ENCODE assay signal across 8 cellular contexts in the genomic region with DNA sequence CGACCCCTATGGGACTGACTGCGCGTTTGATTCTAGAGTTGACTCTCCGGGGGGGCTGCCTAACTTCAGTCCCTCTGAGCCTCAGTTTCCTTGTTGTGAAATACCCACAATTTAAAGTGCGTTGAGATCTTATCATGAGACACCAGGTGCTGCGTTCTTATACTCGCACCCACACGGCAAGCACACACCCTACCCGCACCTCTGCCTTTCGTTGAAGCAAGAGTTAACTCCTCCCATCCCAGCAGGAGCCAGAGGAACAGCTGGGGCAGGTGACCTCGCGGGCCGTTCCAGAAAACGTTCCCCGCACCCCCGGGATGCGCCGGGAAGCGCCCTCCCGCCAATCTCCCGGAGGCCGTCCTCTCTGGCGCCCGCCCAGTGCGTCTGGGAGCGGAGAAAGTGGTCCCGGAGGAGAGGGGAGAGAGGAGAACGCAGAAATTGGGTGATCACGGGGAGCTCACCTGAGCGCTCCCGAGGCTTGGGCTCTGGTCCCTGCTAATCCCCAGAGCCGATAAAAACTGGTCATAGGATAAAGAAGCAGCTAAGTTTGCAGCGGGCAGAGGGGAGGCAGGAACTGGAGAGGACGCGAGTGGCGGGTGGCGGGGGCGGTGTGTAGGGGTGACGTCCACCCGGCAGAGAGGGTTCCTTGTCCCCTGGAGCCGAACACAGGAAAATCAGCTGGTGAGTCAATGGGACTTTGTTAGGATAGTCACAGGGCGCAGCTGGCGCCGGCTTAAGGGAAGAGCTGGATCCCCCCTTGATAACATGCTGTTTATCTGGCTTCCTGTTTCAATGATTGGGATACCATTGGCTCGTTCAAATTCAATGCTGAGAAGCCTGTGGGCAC. TPM values are rescaled to one million over a fixed set of nuclear protein-coding genes. Genes with fewer than 3 reads are reported as not detected.
A peak's percentile ranks its signal among the peaks of the same experiment; 100 is the strongest.
DNase-seq lines count a peak whose midpoint lies in the region; ATAC-seq and TF ChIP-seq lines count a peak whose summit lies in the region.

No MANE protein-coding gene starts in this region.

- H4K20me1 ChIP-seq in BLaER1 treated with 17β-estradiol and CSF1 and Interleukin-3, amounts not matched to agents 10 nM and 100 nM: peaks cover 0 to 11% (median 0%) of the 10 kb centered on the region in 11 experiments; a peak in 6 of 22 replicates

- H3K4me2 ChIP-seq in BLaER1 treated with 17β-estradiol and CSF1 and Interleukin-3, amounts not matched to agents 10 nM and 100 nM: peak overlapping the region; percentile 88 to 98 (median 95)

- TF ChIP-seq CTCF in upper lobe of left lung (IDR thresholded peaks at IDR 0.05): no peak

- peaks cover 0 to 43% (median 25%) of the 10 kb centered on the region in 11 experiments; a peak in 14 of 22 replicates for H3K27me3 ChIP-seq in BLaER1 treated with 17β-estradiol and CSF1 and Interleukin-3, amounts not matched to agents 10 nM and 100 nM
- peaks cover 0 to 12% (median 0%) of the 10 kb centered on the region in 4 donors for H3K27me3 ChIP-seq in upper lobe of left lung

- WGBS in upper lobe of left lung, 2 donors: 5 to 6% methylated on average over 19 to 45 of the region's 45 CpGs

- H3K36me3 ChIP-seq in BLaER1 treated with 17β-estradiol and CSF1 and Interleukin-3, amounts not matched to agents 10 nM and 100 nM: peaks cover 0 to 15% (median 0%) of the 10 kb centered on the region in 11 experiments; a peak in 2 of 22 replicates
- no peaks in the 10 kb centered on the region for H3K36me3 ChIP-seq in upper lobe of left lung

- DNase-seq in KBM-7 (peak; percentile 35), SW480 (ENCODE audit: low spot score) (peak; percentile 72), middle frontal gyrus (ENCODE audit: extremely low spot score, low spot score) (peak; percentile 64), upper lobe of left lung (peak; percentile 63 to 84)

- peak in 1 of 4 donors; percentile 56 for TF ChIP-seq EP300 in upper lobe of left lung (IDR thresholded peaks at IDR 0.05)

- H3K4me1 ChIP-seq in BLaER1 treated with 17β-estradiol and CSF1 and Interleukin-3, amounts not matched to agents 10 nM and 100 nM: peaks cover 81 to 91% (median 84%) of the 10 kb centered on the region in 10 experiments
- peaks cover 48 to 92% (median 78%) of the 10 kb centered on the region in 4 donors for H3K4me1 ChIP-seq in upper lobe of left lung

- ATAC-seq in esophagus mucosa (peak; percentile 60), upper lobe of left lung (ENCODE audit: low FRiP score in 2 of 2) (peak in 1 of 2 donors; percentile 38), HG03196 (IDR thresholded peaks at IDR 0.05; ENCODE audit: unreplicated experiment) (no peak), GM21825 (IDR thresholded peaks at IDR 0.05; ENCODE audit: unreplicated experiment) (no peak)

- H3K27ac ChIP-seq in BLaER1 treated with 17β-estradiol and CSF1 and Interleukin-3, amounts not matched to agents 10 nM and 100 nM: peak overlapping the region; percentile 63 to 94 (median 88)
- peak overlapping the region; percentile 88 to 90 (median 88) for H3K27ac ChIP-seq in upper lobe of left lung

- H3K9me3 ChIP-seq in BLaER1 treated with 17β-estradiol and CSF1 and Interleukin-3, amounts not matched to agents 10 nM and 100 nM (replicated peaks in 1 of 11): peaks cover 0 to 4% (median 0%) of the 10 kb centered on the region in 11 experiments; a peak in 3 of 22 replicates
- no peaks in the 10 kb centered on the region for H3K9me3 ChIP-seq in upper lobe of left lung

- peak overlapping the region; percentile 79 to 93 (median 89) for H3K9ac ChIP-seq in BLaER1 treated with 17β-estradiol and CSF1 and Interleukin-3, amounts not matched to agents 10 nM and 100 nM

- peak overlapping the region; percentile 70 to 94 (median 86) for H3K4me3 ChIP-seq in BLaER1 treated with 17β-estradiol and CSF1 and Interleukin-3, amounts not matched to agents 10 nM and 100 nM
- peak overlapping the region; percentile 51 to 72 (median 68) for H3K4me3 ChIP-seq in upper lobe of left lung

- peak in 1 of 4 donors; percentile 42 for TF ChIP-seq POLR2A in upper lobe of left lung (IDR thresholded peaks at IDR 0.05)

- in situ Hi-C loops in KBM-7 (cut with MboI; ENCODE audit: low pct_unique_long_range_greater_than_20kb, low sequenced_read_pairs): no loop called here

RNA-seq across cellular contexts. Expression of gene NAV1, which starts 0.9 kb away (rescaled TPM):
- 26.4 TPM for total RNA-seq in esophagus mucosa
- total RNA-seq in upper lobe of left lung: 10 to 100 TPM; 15.2 to 41.0 (median 24.1) TPM

RNA-seq across cellular contexts. Expression of gene CSRP1, which starts 32.9 kb away (rescaled TPM):
- total RNA-seq in esophagus mucosa: 115 TPM
- 100 to 1,000 TPM; 200 to 495 (median 327) TPM for total RNA-seq in upper lobe of left lung
